27 cellular contexts compared by ENCODE assay signal in genomic region chr6:97863697-97864096, GRCh38.
DNase-seq lines count a peak whose midpoint lies in the region; TF ChIP-seq lines count a peak whose summit lies in the region.
"Had no signal": no experiment of that assay in that cellular context is flagged by ENCODE, and none has a peak within 500 bp of the region (broad histone marks: within the 10 kb centered on the region; RNA-seq: fewer than 3 reads in every experiment).

No MANE protein-coding gene starts in this region.

- no peaks in the 10 kb centered on the region for H4K20me1 ChIP-seq in neural cell (ENCODE audit: insufficient read depth)
- H4K20me1 ChIP-seq: BLaER1; BLaER1 treated with 17β-estradiol and CSF1 and Interleukin-3, amounts not matched to agents 10 nM and 100 nM had no signal

- H3K9ac ChIP-seq in neural cell (ENCODE audit: low read length), result peak overlapping the region; percentile 17
- H3K9ac ChIP-seq: BLaER1; BLaER1 treated with 17β-estradiol and CSF1 and Interleukin-3, amounts not matched to agents 10 nM and 100 nM had no signal

- TF ChIP-seq EP300 in neural cell (conservative IDR thresholded peaks at IDR 0.05; ENCODE audit: poor library complexity, severe bottlenecking), result peak; percentile 94

- TF ChIP-seq RAD21 in neural cell (conservative IDR thresholded peaks at IDR 0.05), result no peak

- no peak overlapping the region for H3K4me3 ChIP-seq in neural cell (ENCODE audit: low read length)
- H3K4me3 ChIP-seq: A549; BLaER1; BLaER1 treated with 17β-estradiol and CSF1 and Interleukin-3, amounts not matched to agents 10 nM and 100 nM had no signal

- H3K27me3 ChIP-seq in neural cell (ENCODE audit: insufficient read depth, low read depth, low read length), result no peaks in the 10 kb centered on the region
- H3K27me3 ChIP-seq: BE2C; BLaER1; BLaER1 treated with 17β-estradiol and CSF1 and Interleukin-3, amounts not matched to agents 10 nM and 100 nM had no signal

- no peak for TF ChIP-seq CTCF in neural cell (IDR thresholded peaks at IDR 0.05; ENCODE audit: poor library complexity, severe bottlenecking)

- no peaks in the 10 kb centered on the region for H3K36me3 ChIP-seq in neural cell (ENCODE audit: insufficient read depth, low read length)
- H3K36me3 ChIP-seq: BE2C; BLaER1; BLaER1 treated with 17β-estradiol and CSF1 and Interleukin-3, amounts not matched to agents 10 nM and 100 nM had no signal

- peaks cover 3% of the 10 kb centered on the region for H3F3A ChIP-seq in neural cell (ENCODE audit: insufficient read depth, low read length, poor library complexity, severe bottlenecking)

- no peak overlapping the region for H2AFZ ChIP-seq in neural cell (ENCODE audit: low read depth, low read length)

- H3K4me2 ChIP-seq in neural cell (ENCODE audit: low read length), result no peak overlapping the region
- H3K4me2 ChIP-seq: A549; BLaER1; BLaER1 treated with 17β-estradiol and CSF1 and Interleukin-3, amounts not matched to agents 10 nM and 100 nM had no signal

- no peak for DNase-seq in SW 1271 (lab: John Stamatoyannopoulos, UW)
- DNase-seq: 8988T; ACHN; AML-193; BE2C; C1 segment of cervical spinal cord; Caco-2; Calu3; CD4-positive, alpha-beta memory T cell; CD4-positive, alpha-beta T cell; CD4-positive, CD25-positive, alpha-beta regulatory T cell; CD8-positive, alpha-beta memory T cell; CD8-positive, alpha-beta T cell; COR-L47; DMS 273 treated with DMSO at 0.1 percent for 48 hours; DMS153; DMS53; DMS79; DMS79 treated with DMSO at 0.1 percent for 48 hours; DND-41; EL had no signal

- H3K27ac ChIP-seq in neural cell (ENCODE audit: low read length), result peak overlapping the region; percentile 75
- H3K27ac ChIP-seq: 22Rv1; A549; BLaER1; BLaER1 treated with 17β-estradiol and CSF1 and Interleukin-3, amounts not matched to agents 10 nM and 100 nM; C4-2B had no signal

- no peaks in the 10 kb centered on the region for H3K9me3 ChIP-seq in neural cell (ENCODE audit: low read length)
- H3K9me3 ChIP-seq: A549; BE2C; BLaER1; BLaER1 treated with 17β-estradiol and CSF1 and Interleukin-3, amounts not matched to agents 10 nM and 100 nM; Caco-2 had no signal

- no peaks in the 10 kb centered on the region for H3K79me2 ChIP-seq in neural cell (replicated peaks; ENCODE audit: insufficient read depth, low read length)

- H3K9me2 ChIP-seq in neural cell (ENCODE audit: insufficient read depth, low read length), result no peaks in the 10 kb centered on the region

TF ChIP-seq in neural cell, 6 proteins besides CTCF, POLR2A, EP300 and RAD21:
- peak; percentile 17 for TF ChIP-seq REST (IDR thresholded peaks at IDR 0.05; ENCODE audit: borderline replicate concordance)
- peak; percentile 73 for TF ChIP-seq POLR2AphosphoS5 (IDR thresholded peaks at IDR 0.05)
- no peak for TF ChIP-seq TAF1 (IDR thresholded peaks at IDR 0.05; ENCODE audit: low read depth)
- no peak for TF ChIP-seq EZH2 (IDR thresholded peaks at IDR 0.05; ENCODE audit: borderline replicate concordance, insufficient read depth, low read length, poor library complexity, severe bottlenecking)
- no peak for TF ChIP-seq MXI1 (conservative IDR thresholded peaks at IDR 0.05; ENCODE audit: poor library complexity, severe bottlenecking)
- TF ChIP-seq SMC3 (conservative IDR thresholded peaks at IDR 0.05; ENCODE audit: poor library complexity), result peak; percentile 9
